In genomic region chr17:75783803-75784472, GRCh38 we compare ENCODE assay signal across 8 cellular contexts. TPM values are rescaled to one million over a fixed set of nuclear protein-coding genes. Genes with fewer than 3 reads are reported as not detected.
DNase-seq lines count a peak whose midpoint lies in the region; ATAC-seq, FAIRE-seq and TF ChIP-seq lines count a peak whose summit lies in the region.

No MANE protein-coding gene starts in this region.

- FAIRE-seq in RCC 7860 (lab: Jason Lieb, UNC): no peak

- H3K27me3 ChIP-seq in brain microvascular endothelial cell (replicated peaks): no peaks in the 10 kb centered on the region
- H3K27me3 ChIP-seq in right lobe of liver: no peaks in the 10 kb centered on the region
- no peaks in the 10 kb centered on the region for H3K27me3 ChIP-seq in thymus (ENCODE audit: control insufficient read depth, insufficient read depth)

- no peak for TF ChIP-seq CTCF in brain microvascular endothelial cell (IDR thresholded peaks at IDR 0.05; ENCODE audit: low read depth, low read length, missing control alignments)
- TF ChIP-seq CTCF in right lobe of liver (IDR thresholded peaks at IDR 0.05): no peak

- TF ChIP-seq POLR2A in right lobe of liver (IDR thresholded peaks at IDR 0.05): no peak

- peaks cover 6% of the 10 kb centered on the region for H3K36me3 ChIP-seq in KOPT-K1 (ENCODE audit: insufficient read depth, low read length)
- H3K36me3 ChIP-seq in brain microvascular endothelial cell (replicated peaks): peaks cover 1% of the 10 kb centered on the region
- no peaks in the 10 kb centered on the region for H3K36me3 ChIP-seq in right lobe of liver
- H3K36me3 ChIP-seq in thymus (ENCODE audit: control insufficient read depth, insufficient read depth): peaks cover 1% of the 10 kb centered on the region

- peak; percentile 0 to 2 (median 1) for ATAC-seq in right lobe of liver
- no peak for ATAC-seq in HG02870 (IDR thresholded peaks at IDR 0.05; ENCODE audit: unreplicated experiment)

- H3K4me1 ChIP-seq in right lobe of liver: peaks cover 0 to 24% (median 3%) of the 10 kb centered on the region in 4 donors
- peaks cover 21% of the 10 kb centered on the region for H3K4me1 ChIP-seq in thymus (ENCODE audit: control insufficient read depth, insufficient read depth, low read length)

- H3K9me3 ChIP-seq in KOPT-K1 (ENCODE audit: insufficient read depth, low read length, poor library complexity, severe bottlenecking) (no peaks in the 10 kb centered on the region), right lobe of liver (no peaks in the 10 kb centered on the region), thymus (ENCODE audit: control insufficient read depth) (no peaks in the 10 kb centered on the region)

- in situ Hi-C loops in brain microvascular endothelial cell (cut with HindIII; ENCODE audit: low pct_ligation_motif_present, low sequenced_read_pairs): no loop called here

- DNase-seq in NCI-H146 (lab: John Stamatoyannopoulos, UW) (peak; percentile 64), NCI-H146 treated with DMSO at 0.1 percent for 48 hours (lab: John Stamatoyannopoulos, UW; ENCODE audit: unreplicated experiment) (no peak), brain microvascular endothelial cell (no peak), right lobe of liver (peak; percentile 59 to 68 (median 62)), RCC 7860 (ENCODE audit: low spot score) (no peak)

- peak overlapping the region; percentile 48 for H3K4me3 ChIP-seq in brain microvascular endothelial cell (ENCODE audit: low read depth, low read length)
- peak overlapping the region; percentile 56 to 67 (median 62) for H3K4me3 ChIP-seq in right lobe of liver
- peak overlapping the region; percentile 86 for H3K4me3 ChIP-seq in thymus (ENCODE audit: low read length)

- WGBS in right lobe of liver (ENCODE audit: insufficient coverage, low coverage, low lambda C conversion rate, missing lambda C conversion rate): 54% methylated on average over 11 of the region's 20 CpGs
- WGBS in thymus: 67% methylated on average over 20 of the region's 20 CpGs

- H3K27ac ChIP-seq in KOPT-K1 (ENCODE audit: low read depth, low read length, poor library complexity, severe bottlenecking): peak overlapping the region; percentile 98
- H3K27ac ChIP-seq in brain microvascular endothelial cell: peak overlapping the region; percentile 100
- peak overlapping the region; percentile 99 to 100 (median 100) for H3K27ac ChIP-seq in right lobe of liver
- H3K27ac ChIP-seq in thymus (ENCODE audit: low read depth): peak overlapping the region; percentile 100

- intact Hi-C loops in right lobe of liver (cut with DNase I): no loop called here

RNA-seq across cellular contexts. Expression of gene UNK, which starts 0.7 kb away (rescaled TPM):
- 10 to 100 TPM in 4 of 6 experiments, 1 to 10 TPM in 2; 5.8 to 29.2 (median 11.1) TPM for total RNA-seq in right lobe of liver
- 31.6 TPM for polyA plus RNA-seq in thymus

RNA-seq across cellular contexts. Expression of gene GALK1, which starts 18.9 kb away (rescaled TPM):
- total RNA-seq in right lobe of liver: 10 to 100 TPM; 38.6 to 87.4 (median 76.9) TPM
- 32.6 TPM for polyA plus RNA-seq in thymus

Comparison
In these comparisons a context has a peak if more than half of its experiments do, and no peak if none do; other contexts are left out.
1. DNase-seq: peak in NCI-H146 (single experiment) and right lobe of liver (3 of 3); none in NCI-H146 treated with DMSO at 0.1 percent for 48 hours (single experiment), brain microvascular endothelial cell (single experiment) and RCC 7860 (single experiment).
2. Peak in every context shown above with its lines, with median percentiles within 50 percentile points of each other: H3K27ac ChIP-seq and H3K4me3 ChIP-seq.